In genomic region chr17:11943759-11944347, GRCh38 we compare ENCODE assay signal across 19 cellular contexts.
"Had no signal": no experiment of that assay in that cellular context is flagged by ENCODE, and none has a peak within 500 bp of the region (broad histone marks: within the 10 kb centered on the region; RNA-seq: fewer than 3 reads in every experiment).

No MANE protein-coding gene starts in this region.

- H3K4me1 Mint-ChIP-seq: activated B cell treated with CpG ODN at 0.5 μM for 24 hours; activated CD4-positive, alpha-beta memory T cell treated with anti-CD3 and anti-CD28 coated beads, Interleukin-2, amount 10 ng/mL, durations not matched to agents 7 days and 5 days; activated CD8-positive, alpha-beta memory T cell treated with anti-CD3 and anti-CD28 coated beads, Interleukin-2, amount 10 ng/mL, durations not matched to agents 7 days and 5 days; memory B cell had no signal

- H3K9me3 Mint-ChIP-seq: activated B cell treated with CpG ODN at 0.5 μM for 24 hours; activated CD4-positive, alpha-beta memory T cell treated with anti-CD3 and anti-CD28 coated beads, Interleukin-2, amount 10 ng/mL, durations not matched to agents 7 days and 5 days; activated naive CD4-positive, alpha-beta T cell treated with anti-CD3 and anti-CD28 coated beads for 36 hours; activated T-helper 2 cell treated with anti-CD3 and anti-CD28 coated beads, Interferon-gamma antibody, Interleukin-2, Interleukin-4, amounts not matched to agents 10 μg/mL and 5 μg/mL and 100 μg/mL, durations not matched to agents 14 hours and 24 hours and 36 hours; memory B cell had no signal

- H3K27ac Mint-ChIP-seq: activated B cell treated with CpG ODN at 0.5 μM for 24 hours; activated CD4-positive, alpha-beta memory T cell treated with anti-CD3 and anti-CD28 coated beads, Interleukin-2, amount 10 ng/mL, durations not matched to agents 7 days and 5 days; activated CD8-positive, alpha-beta memory T cell treated with anti-CD3 and anti-CD28 coated beads, Interleukin-2, amount 10 ng/mL, durations not matched to agents 7 days and 5 days; activated naive CD4-positive, alpha-beta T cell treated with anti-CD3 and anti-CD28 coated beads for 36 hours; activated T-helper 2 cell treated with anti-CD3 and anti-CD28 coated beads, Interferon-gamma antibody, Interleukin-2, Interleukin-4, amounts not matched to agents 10 μg/mL and 5 μg/mL and 100 μg/mL, durations not matched to agents 14 hours and 24 hours and 36 hours; memory B cell had no signal

- DNase-seq: activated B cell treated with CpG ODN at 0.5 μM for 24 hours; activated CD4-positive, alpha-beta memory T cell treated with anti-CD3 and anti-CD28 coated beads, Interleukin-2, amount 10 ng/mL, durations not matched to agents 7 days and 5 days; activated CD4-positive, alpha-beta T cell treated with anti-CD3 and anti-CD28 coated beads for 4 hours; activated CD8-positive, alpha-beta memory T cell treated with anti-CD3 and anti-CD28 coated beads, Interleukin-2, amount 10 ng/mL, durations not matched to agents 7 days and 5 days; activated naive CD4-positive, alpha-beta T cell treated with anti-CD3 and anti-CD28 coated beads for 36 hours; activated T-cell treated with anti-CD3 and anti-CD28 coated beads, Interleukin-2, amount 50 U/mL, for 1 hour; body of pancreas; central memory CD4-positive, alpha-beta T cell; dorsolateral prefrontal cortex; heart left ventricle; left ventricle myocardium inferior; pancreas; stimulated activated CD8-positive, alpha-beta memory T cell treated with anti-CD3 and anti-CD28 coated beads, Interleukin-4, amount 100 ng/mL, for 48 hours; stimulated activated naive CD4-positive, alpha-beta T cell; thyroid gland; uterus had no signal

- ATAC-seq: activated CD8-positive, alpha-beta memory T cell treated with anti-CD3 and anti-CD28 coated beads, Interleukin-2, amount 10 ng/mL, durations not matched to agents 7 days and 5 days; body of pancreas; gastroesophageal sphincter; heart left ventricle; pancreas had no signal

- H3K4me3 Mint-ChIP-seq: activated B cell treated with CpG ODN at 0.5 μM for 24 hours; activated CD4-positive, alpha-beta memory T cell treated with anti-CD3 and anti-CD28 coated beads, Interleukin-2, amount 10 ng/mL, durations not matched to agents 7 days and 5 days; activated CD8-positive, alpha-beta memory T cell treated with anti-CD3 and anti-CD28 coated beads, Interleukin-2, amount 10 ng/mL, durations not matched to agents 7 days and 5 days; activated naive CD4-positive, alpha-beta T cell treated with anti-CD3 and anti-CD28 coated beads for 36 hours; memory B cell had no signal

- H3K36me3 Mint-ChIP-seq: activated CD8-positive, alpha-beta memory T cell treated with anti-CD3 and anti-CD28 coated beads, Interleukin-2, amount 10 ng/mL, durations not matched to agents 7 days and 5 days had no signal

- H3K27ac ChIP-seq: body of pancreas, dorsolateral prefrontal cortex, gastroesophageal sphincter, heart left ventricle, left ventricle myocardium inferior, pancreas, thyroid gland, uterus had no signal

- H3K27me3 Mint-ChIP-seq: activated B cell treated with CpG ODN at 0.5 μM for 24 hours; activated CD4-positive, alpha-beta memory T cell treated with anti-CD3 and anti-CD28 coated beads, Interleukin-2, amount 10 ng/mL, durations not matched to agents 7 days and 5 days; activated CD8-positive, alpha-beta memory T cell treated with anti-CD3 and anti-CD28 coated beads, Interleukin-2, amount 10 ng/mL, durations not matched to agents 7 days and 5 days had no signal
